ENCODE assay signal across 13 cellular contexts in the genomic region with DNA sequence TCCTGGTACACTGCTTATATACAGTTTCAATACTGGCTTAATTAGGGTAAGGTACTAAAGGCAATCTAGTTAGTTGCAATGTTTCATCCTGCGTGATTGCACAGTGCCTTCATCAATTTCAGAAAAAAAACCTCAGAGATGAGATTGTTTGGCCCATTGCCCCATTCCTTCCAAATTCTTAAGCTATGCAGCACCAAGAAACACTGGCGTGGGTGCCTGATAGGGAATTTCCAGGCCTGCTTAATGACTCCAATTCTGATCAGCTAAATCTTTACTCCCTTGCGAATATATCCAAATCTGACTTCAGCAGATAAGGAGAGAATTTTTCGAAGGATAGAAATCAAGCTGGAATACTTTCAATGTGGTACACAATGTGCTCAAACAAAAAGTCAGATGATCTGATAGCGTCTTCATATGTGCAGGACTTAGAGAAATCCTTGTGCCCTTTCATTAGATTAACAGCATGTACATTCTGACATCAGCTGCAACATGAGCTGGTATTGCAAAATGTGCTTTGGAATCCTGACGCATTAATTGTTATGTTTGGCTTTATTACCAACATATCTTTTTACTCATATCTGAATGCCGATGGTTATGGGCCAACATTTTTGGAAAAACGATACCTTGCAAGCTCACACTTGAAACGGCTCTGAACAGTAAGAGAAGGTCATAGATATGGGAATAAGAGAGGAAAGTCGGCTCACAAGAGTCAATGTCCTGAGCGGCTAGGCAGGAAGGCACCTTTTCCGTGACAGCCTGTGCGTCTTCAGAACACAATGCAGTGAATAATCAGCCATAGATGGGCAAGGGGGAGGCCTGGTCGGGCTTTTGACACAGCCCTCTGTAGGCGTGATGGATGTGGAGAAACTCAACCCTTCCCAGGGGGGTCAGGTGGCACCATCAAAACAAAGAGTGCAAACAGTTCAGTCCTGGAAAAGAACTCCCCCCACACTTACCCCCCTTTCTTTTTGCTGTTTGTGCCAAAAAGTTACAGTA. TPM values are rescaled to one million over a fixed set of nuclear protein-coding genes. Genes with fewer than 3 reads are reported as not detected.
DNase-seq lines count a peak whose midpoint lies in the region; ATAC-seq and TF ChIP-seq lines count a peak whose summit lies in the region.
"Had no signal": no experiment of that assay in that cellular context is flagged by ENCODE, and none has a peak within 500 bp of the region (broad histone marks: within the 10 kb centered on the region; RNA-seq: fewer than 3 reads in every experiment).

No MANE protein-coding gene starts in this region.

- H3K4me1 Mint-ChIP-seq in mesothelial cell of epicardium = peaks cover 40% of the 10 kb centered on the region

- H3K4me1 ChIP-seq in uterus = peaks cover 0 to 7% of the 10 kb centered on the region in 2 donors
- H3K4me1 ChIP-seq: HAP-1 had no signal

- no peak for ATAC-seq in GM21723 (IDR thresholded peaks at IDR 0.05; ENCODE audit: unreplicated experiment)
- no peak for ATAC-seq in GM21786 (IDR thresholded peaks at IDR 0.05; ENCODE audit: unreplicated experiment)
- ATAC-seq in HG03039 (IDR thresholded peaks at IDR 0.05; ENCODE audit: unreplicated experiment) = no peak

- H3K27ac Mint-ChIP-seq in mesothelial cell of epicardium = peak overlapping the region; percentile 62

- no peak overlapping the region for H3K4me3 Mint-ChIP-seq in mesothelial cell of epicardium

- H3K4me3 ChIP-seq in choroid plexus epithelial cell (ENCODE audit: low read depth, low read length) = no peak overlapping the region
- H3K4me3 ChIP-seq in uterus = no peak overlapping the region
- H3K4me3 ChIP-seq: HAP-1, lung, smooth muscle cell had no signal

- H3K27ac ChIP-seq in uterus = peak overlapping the region; percentile 30 to 79

- no peak for TF ChIP-seq POLR2A in uterus (IDR thresholded peaks at IDR 0.05)

- no peaks in the 10 kb centered on the region for H3K36me3 Mint-ChIP-seq in mesothelial cell of epicardium

- H3K36me3 ChIP-seq in uterus = no peaks in the 10 kb centered on the region
- H3K36me3 ChIP-seq: HAP-1 had no signal

- H3K9me3 ChIP-seq in uterus = no peaks in the 10 kb centered on the region
- H3K9me3 ChIP-seq: HAP-1 had no signal

- intact Hi-C loops in uterus (cut with DNase I; ENCODE audit: low total_unique reads) = no loop called here

- DNase-seq in M059J (ENCODE audit: low read depth) (peak; percentile 35), choroid plexus epithelial cell (ENCODE audit: low read depth) (peak; percentile 99), mesothelial cell of epicardium (ENCODE audit: low spot score in 2 of 2, unreplicated experiment in 2 of 2) (no peak), uterus (peak; percentile 53 to 71)
- DNase-seq: activated CD4-positive, CD25-positive, alpha-beta regulatory T cell treated with anti-CD3 and anti-CD28 coated beads, Interleukin-2, amount 50 U/mL, for 72 hours; activated naive CD4-positive, alpha-beta T cell treated with anti-CD3 and anti-CD28 coated beads, Interleukin-2, amount 50 U/mL, for 16 hours; NCI-H1436 treated with DMSO at 0.1 percent for 48 hours had no signal

- H3K27me3 ChIP-seq in uterus = no peaks in the 10 kb centered on the region

- no peak for TF ChIP-seq CTCF in choroid plexus epithelial cell (conservative IDR thresholded peaks at IDR 0.05; ENCODE audit: low read depth, low read length)
- no peak for TF ChIP-seq CTCF in mesothelial cell of epicardium (IDR thresholded peaks at IDR 0.05; ENCODE audit: unreplicated experiment)
- no peak for TF ChIP-seq CTCF in uterus (IDR thresholded peaks at IDR 0.05)

- H3K9me3 Mint-ChIP-seq in mesothelial cell of epicardium = peaks cover 15% of the 10 kb centered on the region

- H3K27me3 Mint-ChIP-seq in mesothelial cell of epicardium (ENCODE audit: low read depth) = no peaks in the 10 kb centered on the region

RNA-seq across cellular contexts. Expression of gene GAS1, which starts 36.3 kb away (rescaled TPM):
- total RNA-seq in M059J (2014; rRNA removed; shearing (Covaris generic)) = 5.9 and 8.9 TPM in 2 replicates
- 47.8 to 50.6 TPM (median 49.1 TPM) in 3 replicates for total RNA-seq in mesothelial cell of epicardium
- total RNA-seq in uterus = 100 to 1,000 TPM in 3 of 4 donors, 10 to 100 TPM in 1; 81.6 to 281 (median 172) TPM

Comparison
In these comparisons a context has a peak if more than half of its experiments do, and no peak if none do; other contexts are left out.
1. DNase-seq: peak in M059J (single experiment), choroid plexus epithelial cell (single experiment) and uterus (2 of 2); none in mesothelial cell of epicardium (0 of 2).